Comparison of ENCODE assay signal across 1 cellular context in the genomic region with DNA sequence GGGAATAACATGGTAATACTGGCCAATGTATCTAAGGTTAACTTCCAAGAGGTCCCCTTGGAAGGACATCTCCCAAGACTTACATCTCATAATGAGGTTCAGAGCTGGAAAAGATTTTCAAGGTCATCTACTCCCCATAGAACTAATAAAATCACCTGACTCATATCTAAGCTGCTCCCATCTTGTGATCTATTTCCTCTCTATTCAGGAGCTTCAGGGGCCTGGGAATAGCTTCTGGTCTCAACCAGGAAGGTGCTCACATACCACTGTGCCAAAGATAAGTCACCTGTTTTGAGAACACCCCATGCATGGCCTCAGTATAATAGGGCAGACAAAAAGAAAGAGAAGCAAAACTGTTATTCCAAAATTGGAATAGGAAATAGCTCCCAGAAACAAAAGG.
TF ChIP-seq lines count a peak whose summit lies in the region.

No MANE protein-coding gene starts in this region.

TF ChIP-seq in HepG2, 621 proteins besides CTCF, POLR2A, EP300 and RAD21 (continued from another document):
- TF ChIP-seq ZFP37 (CRISPR knock-in tag; IDR thresholded peaks at IDR 0.05; ENCODE audit: borderline replicate concordance): no peak
- no peak for TF ChIP-seq ZNF615 (CRISPR knock-in tag; IDR thresholded peaks at IDR 0.05; ENCODE audit: borderline replicate concordance)
- TF ChIP-seq SCMH1 (CRISPR knock-in tag; IDR thresholded peaks at IDR 0.05; ENCODE audit: borderline replicate concordance): no peak
- TF ChIP-seq, protein P1, sequence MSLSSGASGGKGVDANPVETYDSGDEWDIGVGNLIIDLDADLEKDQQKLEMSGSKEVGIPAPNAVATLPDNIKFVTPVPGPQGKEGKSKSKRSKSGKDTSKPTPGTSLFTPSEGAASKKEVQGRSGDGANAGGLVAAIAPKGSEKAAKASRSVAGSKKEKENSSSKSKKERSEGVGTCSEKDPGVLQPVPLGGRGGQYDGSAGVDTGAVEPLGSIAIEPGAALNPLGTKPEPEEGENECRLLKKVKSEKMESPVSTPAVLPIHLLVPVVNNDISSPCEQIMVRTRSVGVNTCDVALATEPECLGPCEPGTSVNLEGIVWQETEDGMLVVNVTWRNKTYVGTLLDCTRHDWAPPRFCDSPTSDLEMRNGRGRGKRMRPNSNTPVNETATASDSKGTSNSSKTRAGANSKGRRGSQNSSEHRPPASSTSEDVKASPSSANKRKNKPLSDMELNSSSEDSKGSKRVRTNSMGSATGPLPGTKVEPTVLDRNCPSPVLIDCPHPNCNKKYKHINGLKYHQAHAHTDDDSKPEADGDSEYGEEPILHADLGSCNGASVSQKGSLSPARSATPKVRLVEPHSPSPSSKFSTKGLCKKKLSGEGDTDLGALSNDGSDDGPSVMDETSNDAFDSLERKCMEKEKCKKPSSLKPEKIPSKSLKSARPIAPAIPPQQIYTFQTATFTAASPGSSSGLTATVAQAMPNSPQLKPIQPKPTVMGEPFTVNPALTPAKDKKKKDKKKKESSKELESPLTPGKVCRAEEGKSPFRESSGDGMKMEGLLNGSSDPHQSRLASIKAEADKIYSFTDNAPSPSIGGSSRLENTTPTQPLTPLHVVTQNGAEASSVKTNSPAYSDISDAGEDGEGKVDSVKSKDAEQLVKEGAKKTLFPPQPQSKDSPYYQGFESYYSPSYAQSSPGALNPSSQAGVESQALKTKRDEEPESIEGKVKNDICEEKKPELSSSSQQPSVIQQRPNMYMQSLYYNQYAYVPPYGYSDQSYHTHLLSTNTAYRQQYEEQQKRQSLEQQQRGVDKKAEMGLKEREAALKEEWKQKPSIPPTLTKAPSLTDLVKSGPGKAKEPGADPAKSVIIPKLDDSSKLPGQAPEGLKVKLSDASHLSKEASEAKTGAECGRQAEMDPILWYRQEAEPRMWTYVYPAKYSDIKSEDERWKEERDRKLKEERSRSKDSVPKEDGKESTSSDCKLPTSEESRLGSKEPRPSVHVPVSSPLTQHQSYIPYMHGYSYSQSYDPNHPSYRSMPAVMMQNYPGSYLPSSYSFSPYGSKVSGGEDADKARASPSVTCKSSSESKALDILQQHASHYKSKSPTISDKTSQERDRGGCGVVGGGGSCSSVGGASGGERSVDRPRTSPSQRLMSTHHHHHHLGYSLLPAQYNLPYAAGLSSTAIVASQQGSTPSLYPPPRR (CRISPR knock-in tag; IDR thresholded peaks at IDR 0.05; ENCODE audit: borderline replicate concordance): no peak
- TF ChIP-seq SP1 (IDR thresholded peaks at IDR 0.05): no peak
- TF ChIP-seq SP1 (CRISPR knock-in tag; IDR thresholded peaks at IDR 0.05): no peak
- no peak for TF ChIP-seq CENPX (CRISPR knock-in tag; IDR thresholded peaks at IDR 0.05)
- TF ChIP-seq, protein P2, sequence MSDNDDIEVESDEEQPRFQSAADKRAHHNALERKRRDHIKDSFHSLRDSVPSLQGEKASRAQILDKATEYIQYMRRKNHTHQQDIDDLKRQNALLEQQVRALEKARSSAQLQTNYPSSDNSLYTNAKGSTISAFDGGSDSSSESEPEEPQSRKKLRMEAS (IDR thresholded peaks at IDR 0.05): no peak
- TF ChIP-seq SKI (IDR thresholded peaks at IDR 0.05; ENCODE audit: partially characterized antibody): no peak
- no peak for TF ChIP-seq MYNN (CRISPR knock-in tag; IDR thresholded peaks at IDR 0.05; ENCODE audit: low read depth)
- TF ChIP-seq, protein P3, sequence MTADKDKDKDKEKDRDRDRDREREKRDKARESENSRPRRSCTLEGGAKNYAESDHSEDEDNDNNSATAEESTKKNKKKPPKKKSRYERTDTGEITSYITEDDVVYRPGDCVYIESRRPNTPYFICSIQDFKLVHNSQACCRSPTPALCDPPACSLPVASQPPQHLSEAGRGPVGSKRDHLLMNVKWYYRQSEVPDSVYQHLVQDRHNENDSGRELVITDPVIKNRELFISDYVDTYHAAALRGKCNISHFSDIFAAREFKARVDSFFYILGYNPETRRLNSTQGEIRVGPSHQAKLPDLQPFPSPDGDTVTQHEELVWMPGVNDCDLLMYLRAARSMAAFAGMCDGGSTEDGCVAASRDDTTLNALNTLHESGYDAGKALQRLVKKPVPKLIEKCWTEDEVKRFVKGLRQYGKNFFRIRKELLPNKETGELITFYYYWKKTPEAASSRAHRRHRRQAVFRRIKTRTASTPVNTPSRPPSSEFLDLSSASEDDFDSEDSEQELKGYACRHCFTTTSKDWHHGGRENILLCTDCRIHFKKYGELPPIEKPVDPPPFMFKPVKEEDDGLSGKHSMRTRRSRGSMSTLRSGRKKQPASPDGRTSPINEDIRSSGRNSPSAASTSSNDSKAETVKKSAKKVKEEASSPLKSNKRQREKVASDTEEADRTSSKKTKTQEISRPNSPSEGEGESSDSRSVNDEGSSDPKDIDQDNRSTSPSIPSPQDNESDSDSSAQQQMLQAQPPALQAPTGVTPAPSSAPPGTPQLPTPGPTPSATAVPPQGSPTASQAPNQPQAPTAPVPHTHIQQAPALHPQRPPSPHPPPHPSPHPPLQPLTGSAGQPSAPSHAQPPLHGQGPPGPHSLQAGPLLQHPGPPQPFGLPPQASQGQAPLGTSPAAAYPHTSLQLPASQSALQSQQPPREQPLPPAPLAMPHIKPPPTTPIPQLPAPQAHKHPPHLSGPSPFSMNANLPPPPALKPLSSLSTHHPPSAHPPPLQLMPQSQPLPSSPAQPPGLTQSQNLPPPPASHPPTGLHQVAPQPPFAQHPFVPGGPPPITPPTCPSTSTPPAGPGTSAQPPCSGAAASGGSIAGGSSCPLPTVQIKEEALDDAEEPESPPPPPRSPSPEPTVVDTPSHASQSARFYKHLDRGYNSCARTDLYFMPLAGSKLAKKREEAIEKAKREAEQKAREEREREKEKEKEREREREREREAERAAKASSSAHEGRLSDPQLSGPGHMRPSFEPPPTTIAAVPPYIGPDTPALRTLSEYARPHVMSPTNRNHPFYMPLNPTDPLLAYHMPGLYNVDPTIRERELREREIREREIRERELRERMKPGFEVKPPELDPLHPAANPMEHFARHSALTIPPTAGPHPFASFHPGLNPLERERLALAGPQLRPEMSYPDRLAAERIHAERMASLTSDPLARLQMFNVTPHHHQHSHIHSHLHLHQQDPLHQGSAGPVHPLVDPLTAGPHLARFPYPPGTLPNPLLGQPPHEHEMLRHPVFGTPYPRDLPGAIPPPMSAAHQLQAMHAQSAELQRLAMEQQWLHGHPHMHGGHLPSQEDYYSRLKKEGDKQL (CRISPR knock-in tag; IDR thresholded peaks at IDR 0.05; ENCODE audit: low read depth): no peak
- TF ChIP-seq CBFB (CRISPR knock-in tag; IDR thresholded peaks at IDR 0.05): no peak
- no peak for TF ChIP-seq TAF1 (CRISPR knock-in tag; IDR thresholded peaks at IDR 0.05)
- no peak for TF ChIP-seq SRY (CRISPR knock-in tag; IDR thresholded peaks at IDR 0.05)
TF ChIP-seq in HepG2: peak in this region for 0.
